In genomic region chr11:11626128-11626527, GRCh38 we compare ENCODE assay signal across 21 cellular contexts. TPM values are rescaled to one million over a fixed set of nuclear protein-coding genes. Genes with fewer than 3 reads are reported as not detected.
"Had no signal": no experiment of that assay in that cellular context is flagged by ENCODE, and none has a peak within 500 bp of the region (broad histone marks: within the 10 kb centered on the region; RNA-seq: fewer than 3 reads in every experiment).

No MANE protein-coding gene starts in this region.

- H3K4me3 ChIP-seq: cardiac muscle cell, lower lobe of right lung, neural progenitor cell, sigmoid colon, thoracic aorta had no signal

- H3K36me3 ChIP-seq: cardiac muscle cell, lower lobe of right lung, neural progenitor cell, sigmoid colon, thoracic aorta had no signal

- H3K27me3 ChIP-seq: sigmoid colon had no signal

- ATAC-seq: left lobe of liver; lower lobe of right lung; naive thymus-derived CD8-positive, alpha-beta T cell; stimulated activated naive B cell treated with anti-CD40 and anti-IgM and Interleukin-4, amounts not matched to agents 10 μg/mL and 1 μg/mL and 100 μg/mL, for 72 hours had no signal

- H3K9ac ChIP-seq: neural progenitor cell had no signal

- H3K9me3 ChIP-seq: lower lobe of right lung, sigmoid colon, thoracic aorta had no signal

- H3K27ac ChIP-seq: cardiac muscle cell, epithelial cell of prostate, lower lobe of right lung, neural progenitor cell, sigmoid colon, thoracic aorta had no signal

- H3K4me2 ChIP-seq: neural progenitor cell had no signal

- DNase-seq: activated CD4-positive, alpha-beta T cell treated with anti-CD3 and anti-CD28 coated beads for 4 hours; activated CD4-positive, alpha-beta T cell treated with anti-CD3 and anti-CD28 coated beads, Interleukin-2, amount 50 U/mL, for 48 hours; activated CD4-positive, CD25-positive, alpha-beta regulatory T cell; activated effector memory CD4-positive, alpha-beta T cell treated with anti-CD3 and anti-CD28 coated beads, Interleukin-2, amount 50 U/mL, for 16 hours; activated naive CD4-positive, alpha-beta T cell treated with anti-CD3 and anti-CD28 coated beads, Interleukin-2, amount 10 ng/mL, durations not matched to agents 7 days and 5 days; amygdala; cortex of kidney; endodermal cell; kidney; lower lobe of right lung; naive thymus-derived CD8-positive, alpha-beta T cell; retina; sigmoid colon; stimulated activated CD4-positive, alpha-beta T cell treated with anti-CD3 and anti-CD28 coated beads, Interleukin-2, amount 100 ng/mL, for 48 hours; stimulated activated CD8-positive, alpha-beta memory T cell treated with anti-CD3 and anti-CD28 coated beads, Interleukin-4, amount 100 ng/mL, for 48 hours; stimulated activated naive B cell treated with anti-CD40 and anti-IgM and Interleukin-4, amounts not matched to agents 10 μg/mL and 1 μg/mL and 100 μg/mL, for 72 hours had no signal

- H2AFZ ChIP-seq: neural progenitor cell had no signal

RNA-seq across cellular contexts. Expression of gene GALNT18, which starts 4.3 kb away (rescaled TPM):
- total RNA-seq: naive thymus-derived CD8-positive, alpha-beta T cell had no signal
- polyA plus RNA-seq: naive thymus-derived CD8-positive, alpha-beta T cell had no signal
